In genomic region chr10:37780536-37780935, GRCh38 we compare ENCODE assay signal across 28 cellular contexts.
DNase-seq lines count a peak whose midpoint lies in the region; ATAC-seq, FAIRE-seq and TF ChIP-seq lines count a peak whose summit lies in the region.
"Had no signal": no experiment of that assay in that cellular context is flagged by ENCODE, and none has a peak within 500 bp of the region (broad histone marks: within the 10 kb centered on the region; RNA-seq: fewer than 3 reads in every experiment).

No MANE protein-coding gene starts in this region.

- DNase-seq in HepG2 (ENCODE audit: low spot score) (no peak), right lobe of liver (no peak), D341Med (ENCODE audit: low spot score) (peak; percentile 13), RWPE2 (ENCODE audit: low spot score) (peak; percentile 49), neuronal stem cell (ENCODE audit: low spot score) (no peak), NCI-H1105 (lab: John Stamatoyannopoulos, UW) (no peak), cortex of kidney (lab: John Stamatoyannopoulos, UW) (no peak)
- DNase-seq: AML-193; Caco-2; Calu3; CD4-positive, alpha-beta T cell; CD8-positive, alpha-beta T cell; DMS 273 treated with DMSO at 0.1 percent for 48 hours; DMS153; DMS53; DMS79; DND-41; EL; GDM1 had no signal

- H2BK15ac ChIP-seq in neuronal stem cell (ENCODE audit: low read length): no peak overlapping the region

- H3K27me3 ChIP-seq in HepG2 (ENCODE audit: control insufficient read depth in 1 of 2, insufficient read depth in 2 of 2, low read length in 2 of 2) (no peaks in the 10 kb centered on the region), right lobe of liver (no peaks in the 10 kb centered on the region), RWPE2 (ENCODE audit: insufficient read depth, poor library complexity, severe bottlenecking) (no peaks in the 10 kb centered on the region), neuronal stem cell (ENCODE audit: control insufficient read depth in 3 of 3, insufficient read depth in 3 of 3, low read depth in 1 of 3, low read length in 3 of 3) (peaks cover 0 to 2% (median 0%) of the 10 kb centered on the region in 3 experiments)
- H3K27me3 ChIP-seq: BLaER1 treated with 17β-estradiol and CSF1 and Interleukin-3, amounts not matched to agents 10 nM and 100 nM had no signal

- H3K4me3 ChIP-seq in HepG2 (replicated peaks in 1 of 3; ENCODE audit: insufficient read depth in 1 of 3, low read depth in 2 of 3, low read length in 3 of 3): no peak overlapping the region
- H3K4me3 ChIP-seq in right lobe of liver: no peak overlapping the region
- H3K4me3 ChIP-seq in RWPE2 (ENCODE audit: severe bottlenecking): no peak overlapping the region
- no peak overlapping the region for H3K4me3 ChIP-seq in neuronal stem cell (ENCODE audit: low read length in 2 of 2)
- H3K4me3 ChIP-seq: A549; BLaER1 treated with 17β-estradiol and CSF1 and Interleukin-3, amounts not matched to agents 10 nM and 100 nM; GM12878 had no signal

- no peak for TF ChIP-seq RAD21 in HepG2 (CRISPR knock-in tag; IDR thresholded peaks at IDR 0.05)

- H3K9me3 ChIP-seq in HepG2 (ENCODE audit: low read length): no peaks in the 10 kb centered on the region
- no peaks in the 10 kb centered on the region for H3K9me3 ChIP-seq in right lobe of liver
- H3K9me3 ChIP-seq in RWPE2 (ENCODE audit: severe bottlenecking): no peaks in the 10 kb centered on the region
- peaks cover 0 to 28% of the 10 kb centered on the region in 2 donors for H3K9me3 ChIP-seq in neuronal stem cell (replicated peaks in 1 of 2; ENCODE audit: control insufficient read depth in 2 of 2, insufficient read depth in 1 of 2, low read depth in 1 of 2, low read length in 2 of 2)

- TF ChIP-seq POLR2A in HepG2 (IDR thresholded peaks at IDR 0.05; ENCODE audit: insufficient read depth in 1 of 2, low read depth in 2 of 2, low read length in 2 of 2) (no peak), right lobe of liver (IDR thresholded peaks at IDR 0.05) (no peak)

- no peak overlapping the region for H2BK5ac ChIP-seq in neuronal stem cell (ENCODE audit: low read length)

- FAIRE-seq in HepG2 (lab: Jason Lieb, UNC): no peak
- FAIRE-seq: A549, GM12878, GM12892, GM18507 had no signal

- in situ Hi-C loops in HepG2 (cut with HindIII; ENCODE audit: extremely low pct_ligation_motif_present, low pct_unique_long_range_greater_than_20kb): no loop called here

- no peak overlapping the region for H3K18ac ChIP-seq in neuronal stem cell (ENCODE audit: low read length)

- H3K27ac Mint-ChIP-seq in activated T-helper 17 cell treated with anti-CD3 and anti-CD28 coated beads, Interleukin-2, amount 50 U/mL, for 72 hours: no peak overlapping the region
- H3K27ac Mint-ChIP-seq: B cell; CD4-positive, alpha-beta T cell; CD8-positive, alpha-beta T cell had no signal

- H3K4me3 Mint-ChIP-seq in activated T-helper 17 cell treated with anti-CD3 and anti-CD28 coated beads, Interleukin-2, amount 50 U/mL, for 72 hours: no peak overlapping the region
- H3K4me3 Mint-ChIP-seq: B cell; CD4-positive, alpha-beta T cell; CD8-positive, alpha-beta T cell had no signal

- H2BK12ac ChIP-seq in neuronal stem cell (ENCODE audit: low read length): no peak overlapping the region

- H3K4me1 Mint-ChIP-seq in activated T-helper 17 cell treated with anti-CD3 and anti-CD28 coated beads, Interleukin-2, amount 50 U/mL, for 72 hours: no peaks in the 10 kb centered on the region
- H3K4me1 Mint-ChIP-seq: B cell had no signal

- ATAC-seq in HepG2 (no peak), right lobe of liver (no peak), RWPE2 (ENCODE audit: low read depth) (no peak)
- no peak for ATAC-seq in activated T-helper 17 cell treated with anti-CD3 and anti-CD28 coated beads, Interleukin-2, amount 50 U/mL, for 72 hours (replicated peaks)
- ATAC-seq: A549; CD8-positive, alpha-beta T cell; GM12878 had no signal

- no peaks in the 10 kb centered on the region for H4K20me1 ChIP-seq in HepG2 (ENCODE audit: insufficient read depth, low read length)
- H4K20me1 ChIP-seq: BLaER1 treated with 17β-estradiol and CSF1 and Interleukin-3, amounts not matched to agents 10 nM and 100 nM had no signal

- no peak for TF ChIP-seq CTCF in HepG2 (CRISPR knock-in tag; IDR thresholded peaks at IDR 0.05)
- TF ChIP-seq CTCF in right lobe of liver (IDR thresholded peaks at IDR 0.05): no peak
- TF ChIP-seq CTCF in RWPE2 (IDR thresholded peaks at IDR 0.05; ENCODE audit: poor library complexity, severe bottlenecking): no peak

- TF ChIP-seq EP300 in HepG2 (IDR thresholded peaks at IDR 0.05; ENCODE audit: low read depth in 2 of 2, low read length in 2 of 2): no peak
- TF ChIP-seq EP300 in HepG2 (CRISPR knock-in tag; IDR thresholded peaks at IDR 0.05; ENCODE audit: borderline replicate concordance): no peak

- no peak overlapping the region for H3K9ac ChIP-seq in HepG2 (ENCODE audit: insufficient read depth, low read depth, low read length)
- peak overlapping the region; percentile 4 for H3K9ac ChIP-seq in neuronal stem cell (ENCODE audit: low read depth, low read length, poor library complexity)
- H3K9ac ChIP-seq: BLaER1 treated with 17β-estradiol and CSF1 and Interleukin-3, amounts not matched to agents 10 nM and 100 nM had no signal

- H3K79me1 ChIP-seq in neuronal stem cell (ENCODE audit: low read depth, low read length): no peaks in the 10 kb centered on the region

- POLR2A ChIA-PET in HepG2 (lab: Yijun Ruan, JAX): no interaction called here

- no peak overlapping the region for H2BK120ac ChIP-seq in neuronal stem cell (ENCODE audit: low read depth, low read length)

- no peak overlapping the region for H3K23ac ChIP-seq in neuronal stem cell (ENCODE audit: low read depth, low read length, poor library complexity)

- no TSS peak for BruUV-seq in HepG2 (replicated peaks; lab: Mats Ljungman, UMichigan)

- WGBS in HepG2 (ENCODE audit: low lambda C conversion rate): 96% methylated on average over 32 of the region's 32 CpGs
- 81% methylated on average over 25 of the region's 32 CpGs for WGBS in right lobe of liver (ENCODE audit: insufficient coverage, low coverage, low lambda C conversion rate, missing lambda C conversion rate)
- no CpG with 5 or more reads among the region's 32 CpGs for WGBS in neuronal stem cell (ENCODE audit: extremely low coverage in 2 of 2, insufficient read length in 2 of 2, insufficient replicate concordance in 1 of 2), 2 donors

- no peak overlapping the region for H4K91ac ChIP-seq in neuronal stem cell (ENCODE audit: low read depth, low read length, poor library complexity)

- no peak overlapping the region for H2AFZ ChIP-seq in HepG2 (ENCODE audit: low read length)
- no peak overlapping the region for H2AFZ ChIP-seq in neuronal stem cell (ENCODE audit: low read length)

- H3K4me1 ChIP-seq in HepG2 (ENCODE audit: insufficient read depth, low read length) (no peaks in the 10 kb centered on the region), right lobe of liver (no peaks in the 10 kb centered on the region), RWPE2 (ENCODE audit: insufficient read depth, poor library complexity, severe bottlenecking) (no peaks in the 10 kb centered on the region), neuronal stem cell (ENCODE audit: control insufficient read depth in 2 of 2, insufficient read depth in 1 of 2, low read depth in 1 of 2, low read length in 2 of 2) (no peaks in the 10 kb centered on the region)
- H3K4me1 ChIP-seq: A549, Caco-2 had no signal

- H3K36me3 ChIP-seq in HepG2 (replicated peaks in 1 of 2; ENCODE audit: control insufficient read depth in 1 of 2, insufficient read depth in 2 of 2, low read length in 2 of 2) (no peaks in the 10 kb centered on the region), right lobe of liver (no peaks in the 10 kb centered on the region), RWPE2 (ENCODE audit: low read depth) (no peaks in the 10 kb centered on the region), neuronal stem cell (replicated peaks in 1 of 2; ENCODE audit: control insufficient read depth in 2 of 2, insufficient read depth in 2 of 2, low read length in 2 of 2) (no peaks in the 10 kb centered on the region)

- H3K4me2 ChIP-seq in HepG2 (ENCODE audit: low read depth, low read length) (no peak overlapping the region), neuronal stem cell (ENCODE audit: insufficient read depth, low read length, poor library complexity, severe bottlenecking) (no peak overlapping the region)
- H3K4me2 ChIP-seq: A549; BLaER1 treated with 17β-estradiol and CSF1 and Interleukin-3, amounts not matched to agents 10 nM and 100 nM had no signal

- intact Hi-C loops in HepG2 (cut with micrococcal nuclease; ENCODE audit: unreplicated experiment): no loop called here
- intact Hi-C loops in right lobe of liver (cut with DNase I): no loop called here

- H3K36me3 Mint-ChIP-seq in activated T-helper 17 cell treated with anti-CD3 and anti-CD28 coated beads, Interleukin-2, amount 50 U/mL, for 72 hours (ENCODE audit: low read depth): no peaks in the 10 kb centered on the region

- no peaks in the 10 kb centered on the region for H3K79me2 ChIP-seq in HepG2 (ENCODE audit: insufficient read depth, low read length)

- no peak overlapping the region for H2AK5ac ChIP-seq in neuronal stem cell (ENCODE audit: low read depth, low read length)

- no peak overlapping the region for H4K8ac ChIP-seq in neuronal stem cell (ENCODE audit: low read depth, low read length)

- H3K27ac ChIP-seq in HepG2 (ENCODE audit: extremely low read length, insufficient read depth, low read length): no peak overlapping the region
- H3K27ac ChIP-seq in right lobe of liver: no peak overlapping the region
- no peak overlapping the region for H3K27ac ChIP-seq in RWPE2 (ENCODE audit: poor library complexity, severe bottlenecking)
- no peak overlapping the region for H3K27ac ChIP-seq in neuronal stem cell (replicated peaks; ENCODE audit: low read length)
- H3K27ac ChIP-seq: 22Rv1; A549; BLaER1 treated with 17β-estradiol and CSF1 and Interleukin-3, amounts not matched to agents 10 nM and 100 nM; C4-2B had no signal

- no peaks in the 10 kb centered on the region for H3K27me3 Mint-ChIP-seq in activated T-helper 17 cell treated with anti-CD3 and anti-CD28 coated beads, Interleukin-2, amount 50 U/mL, for 72 hours
- H3K27me3 Mint-ChIP-seq: B cell; CD4-positive, alpha-beta T cell had no signal

- no peak overlapping the region for H3K4ac ChIP-seq in neuronal stem cell (ENCODE audit: low read length)

- H3K9me3 Mint-ChIP-seq in activated T-helper 17 cell treated with anti-CD3 and anti-CD28 coated beads, Interleukin-2, amount 50 U/mL, for 72 hours: peaks cover 17% of the 10 kb centered on the region

- no peak overlapping the region for H3K14ac ChIP-seq in neuronal stem cell (ENCODE audit: low read length)

- CTCF ChIA-PET in HepG2 (lab: Yijun Ruan, JAX; ENCODE audit: low intra/inter-chr PET ratio, low total read pairs): no interaction called here

TF ChIP-seq in HepG2, 621 proteins besides CTCF, POLR2A, EP300 and RAD21:
- TF ChIP-seq AGO2 (optimal IDR thresholded peaks at IDR 0.05; ENCODE audit: low read depth, low read length) (peak; percentile 39), ZBTB20 (CRISPR knock-in tag; IDR thresholded peaks at IDR 0.05; ENCODE audit: borderline replicate concordance, low read depth) (no peak)

Comparison
In these comparisons a context has a peak if more than half of its experiments do, and no peak if none do; other contexts are left out.
1. DNase-seq: peak in D341Med (single experiment) and RWPE2 (single experiment); none in HepG2 (single experiment), right lobe of liver (0 of 3), neuronal stem cell (single experiment), NCI-H1105 (single experiment) and cortex of kidney (single experiment).